ENCODE assay signal across 10 cellular contexts in genomic region chr11:8794677-8795103, GRCh38.
A peak's percentile ranks its signal among the peaks of the same experiment; 100 is the strongest.
DNase-seq lines count a peak whose midpoint lies in the region; ATAC-seq and TF ChIP-seq lines count a peak whose summit lies in the region.
"Had no signal": no experiment of that assay in that cellular context is flagged by ENCODE, and none has a peak within 500 bp of the region (broad histone marks: within the 10 kb centered on the region; RNA-seq: fewer than 3 reads in every experiment).

No MANE protein-coding gene starts in this region.

- H3K27ac ChIP-seq in heart left ventricle = peak overlapping the region in 11 of 12 donors; percentile 31 to 89 (median 75)
- H3K27ac ChIP-seq in sigmoid colon = peak overlapping the region; percentile 58 to 97 (median 80)
- no peak overlapping the region for H3K27ac ChIP-seq in coronary artery

- DNase-seq in GM20000 (ENCODE audit: low spot score) = no peak
- peak; percentile 41 for DNase-seq in RPMI8226
- peak in 1 of 5 donors; percentile 39 for DNase-seq in heart left ventricle
- no peak for DNase-seq in sigmoid colon
- DNase-seq in coronary artery (ENCODE audit: low spot score) = no peak
- no peak for DNase-seq in stimulated activated naive CD8-positive, alpha-beta T cell treated with anti-CD3 and anti-CD28 coated beads, Interleukin-15, Interleukin-2, amounts not matched to agents 100 U/mL and 50 U/mL, for 24 hours
- DNase-seq: anterior cingulate cortex; NCI-H1092 treated with DMSO at 0.1 percent for 48 hours; stimulated activated CD4-positive, alpha-beta T cell treated with anti-CD3 and anti-CD28 coated beads, Interleukin-1b, Interleukin-23, amount 100 ng/mL, for 48 hours had no signal

- no peak for TF ChIP-seq EP300 in sigmoid colon (IDR thresholded peaks at IDR 0.05)

- TF ChIP-seq POLR2A in heart left ventricle (IDR thresholded peaks at IDR 0.05) (no peak), sigmoid colon (IDR thresholded peaks at IDR 0.05) (no peak)

- TF ChIP-seq CTCF in GM20000 (IDR thresholded peaks at IDR 0.05; ENCODE audit: extremely low read depth, missing control alignments) (peak; percentile 7), heart left ventricle (IDR thresholded peaks at IDR 0.05) (peak; percentile 24 to 60 (median 44)), sigmoid colon (IDR thresholded peaks at IDR 0.05) (peak in 2 of 4 experiments; percentile 15 to 35), coronary artery (IDR thresholded peaks at IDR 0.05) (no peak)

- H3K27me3 ChIP-seq in heart left ventricle (no peaks in the 10 kb centered on the region), sigmoid colon (no peaks in the 10 kb centered on the region)

- intact Hi-C loops in heart left ventricle (cut with DNase I) (loop anchor here in 2 of 10 donors (5.0 to 10.0 kb wide), 2 partner anchors 77 to 80 kb away; no protein-coding TSS in a partner anchor), sigmoid colon (cut with DNase I) (no loop called here)

- ATAC-seq in heart left ventricle = peak; percentile 79 to 87 (median 86)
- no peak for ATAC-seq in stimulated activated naive CD8-positive, alpha-beta T cell treated with anti-CD3 and anti-CD28 coated beads, Interleukin-15, Interleukin-2, amounts not matched to agents 100 U/mL and 50 U/mL, for 24 hours
- ATAC-seq in GM21423 (IDR thresholded peaks at IDR 0.05; ENCODE audit: unreplicated experiment) = no peak

- H3K4me3 ChIP-seq in heart left ventricle (no peak overlapping the region), sigmoid colon (no peak overlapping the region), coronary artery (no peak overlapping the region)

- 36 to 67% (median 52%) methylated on average over 2 of the region's 2 CpGs for WGBS in heart left ventricle, 4 donors
- WGBS in sigmoid colon, 2 donors = 22 to 65% methylated on average over 2 of the region's 2 CpGs

- H3K36me3 ChIP-seq in heart left ventricle (peaks cover 0 to 26% (median 0%) of the 10 kb centered on the region in 9 donors), sigmoid colon (peaks cover 0 to 20% (median 0%) of the 10 kb centered on the region in 4 donors)

- H3K9me3 ChIP-seq in heart left ventricle (no peaks in the 10 kb centered on the region), sigmoid colon (no peaks in the 10 kb centered on the region)

- H3K4me1 ChIP-seq in heart left ventricle (peaks cover 0 to 51% (median 30%) of the 10 kb centered on the region in 12 donors), sigmoid colon (peaks cover 0 to 78% (median 70%) of the 10 kb centered on the region in 4 donors)

Comparison
In these comparisons a context has a peak if more than half of its experiments do, and no peak if none do; other contexts are left out.
1. ATAC-seq: peak in heart left ventricle (4 of 4); none in stimulated activated naive CD8-positive, alpha-beta T cell treated with anti-CD3 and anti-CD28 coated beads, Interleukin-15, Interleukin-2, amounts not matched to agents 100 U/mL and 50 U/mL, for 24 hours (single experiment) and GM21423 (single experiment).
2. H3K27ac ChIP-seq: peak in heart left ventricle (11 of 12) and sigmoid colon (4 of 4); none in coronary artery (0 of 2).